ENCODE assay signal across 2 cellular contexts in genomic region chr9:29004988-29005387, GRCh38.
TF ChIP-seq lines count a peak whose summit lies in the region.

No MANE protein-coding gene starts in this region.

TF ChIP-seq in HepG2, 621 proteins besides CTCF, POLR2A, EP300 and RAD21:
- TF ChIP-seq ZBTB14 (CRISPR knock-in tag; IDR thresholded peaks at IDR 0.05) (no peak), MAFK (conservative IDR thresholded peaks at IDR 0.05 in 1 of 2, IDR thresholded peaks at IDR 0.05 in 1 of 2; ENCODE audit: low read length in 2 of 2) (peak; percentile 61 to 75), MAFF (IDR thresholded peaks at IDR 0.05; ENCODE audit: low read depth, low read length) (peak; percentile 74; the same call in 1 of the 2 replicates)

TF ChIP-seq in IMR-90, 13 proteins besides CTCF, POLR2A, EP300 and RAD21 (continued from another document):
- no peak for TF ChIP-seq USF2 (IDR thresholded peaks at IDR 0.05; ENCODE audit: low read depth, low read length)
- no peak for TF ChIP-seq CHD1 (IDR thresholded peaks at IDR 0.05; ENCODE audit: low read depth, low read length)
